In genomic region chr6:156454867-156455266, GRCh38 we compare ENCODE assay signal across 22 cellular contexts.
"Had no signal": no experiment of that assay in that cellular context is flagged by ENCODE, and none has a peak within 500 bp of the region (broad histone marks: within the 10 kb centered on the region; RNA-seq: fewer than 3 reads in every experiment).

No MANE protein-coding gene starts in this region.

- H3K36me3 ChIP-seq: left ventricle myocardium inferior, ovary, right atrium auricular region, sigmoid colon, spleen, suprapubic skin, thoracic aorta, tibial artery, upper lobe of right lung had no signal

- H3K79me2 ChIP-seq: hepatocyte had no signal

- H3K4me3 ChIP-seq: hepatocyte, left ventricle myocardium inferior, lung, mucosa of descending colon, ovary, right atrium auricular region, sigmoid colon, spleen, suprapubic skin, thoracic aorta, tibial artery, upper lobe of right lung had no signal

- H3K27ac ChIP-seq: hepatocyte, left ventricle myocardium inferior, ovary, right atrium auricular region, sigmoid colon, spleen, suprapubic skin, thoracic aorta, tibial artery, upper lobe of right lung had no signal

- H2AFZ ChIP-seq: hepatocyte had no signal

- ATAC-seq: mucosa of descending colon; naive thymus-derived CD4-positive, alpha-beta T cell; natural killer cell treated with Interleukin-12 subunit alpha and Interleukin-12 subunit beta and Interleukin-15 and Interleukin-18, amount 100 ng/mL, for 72 hours; stimulated activated effector memory CD8-positive, alpha-beta T cell treated with anti-CD3 and anti-CD28 coated beads, Interleukin-12 subunit alpha, Interleukin-12 subunit beta, amount 100 ng/mL, for 72 hours; upper lobe of right lung had no signal

- H3K4me2 ChIP-seq: hepatocyte had no signal

- FAIRE-seq: small intestine, urothelium cell line had no signal

- H3K4me1 ChIP-seq: left ventricle myocardium inferior, right atrium auricular region, sigmoid colon, tibial artery, upper lobe of right lung had no signal

- H3K27me3 ChIP-seq: hepatocyte, ovary, right atrium auricular region, sigmoid colon, spleen, suprapubic skin, tibial artery, upper lobe of right lung had no signal

- DNase-seq: islet precursor cell; left ventricle myocardium inferior; midbrain; mucosa of descending colon; naive thymus-derived CD4-positive, alpha-beta T cell; ovary; sigmoid colon; small intestine; spleen; stimulated activated CD4-positive, alpha-beta T cell treated with anti-CD3 and anti-CD28 coated beads, Interleukin-4, amount 100 ng/mL, for 24 hours; stimulated activated naive CD4-positive, alpha-beta T cell; tibial artery; trophoblast cell; upper lobe of right lung had no signal

- H3K9me3 ChIP-seq: mucosa of descending colon, ovary, right atrium auricular region, sigmoid colon, spleen, suprapubic skin, thoracic aorta, tibial artery, upper lobe of right lung had no signal
